In genomic region chr9:3367185-3367584, GRCh38 we compare ENCODE assay signal across 12 cellular contexts.
"Had no signal": no experiment of that assay in that cellular context is flagged by ENCODE, and none has a peak within 500 bp of the region (broad histone marks: within the 10 kb centered on the region; RNA-seq: fewer than 3 reads in every experiment).

No MANE protein-coding gene starts in this region.

- DNase-seq: activated CD4-positive, alpha-beta memory T cell treated with anti-CD3 and anti-CD28 coated beads for 36 hours; activated CD4-positive, alpha-beta T cell treated with anti-CD3 and anti-CD28 coated beads for 1 hour; activated gamma-delta T cell treated with Interleukin-2 at 50 U/mL for 16 hours; activated naive CD8-positive, alpha-beta T cell treated with anti-CD3 and anti-CD28 coated beads for 36 hours; activated T-cell treated with anti-CD3 and anti-CD28 coated beads, Interleukin-2, amount 50 U/mL, for 4 hours; anterior cingulate cortex; esophagus squamous epithelium; naive thymus-derived CD4-positive, alpha-beta T cell; stimulated activated CD4-positive, alpha-beta T cell treated with anti-CD3 and anti-CD28 coated beads, Interleukin-4, amount 100 ng/mL, for 24 hours; upper lobe of left lung had no signal

- H3K9me3 Mint-ChIP-seq: activated naive CD8-positive, alpha-beta T cell treated with anti-CD3 and anti-CD28 coated beads for 36 hours; activated T-cell treated with anti-CD3 and anti-CD28 coated beads, Interleukin-2, amount 50 U/mL, for 4 hours; naive thymus-derived CD4-positive, alpha-beta T cell; stimulated activated naive CD8-positive, alpha-beta T cell treated with anti-CD3 and anti-CD28 coated beads, Interleukin-15, Interleukin-2, amounts not matched to agents 100 ng/mL and 50 ng/mL, for 24 hours; T-helper 2 cell treated with Interferon-gamma antibody and Interleukin-4, amounts not matched to agents 5 μg/mL and 100 μg/mL, for 36 hours had no signal

- ATAC-seq: activated T-cell treated with anti-CD3 and anti-CD28 coated beads, Interleukin-2, amount 50 U/mL, for 4 hours; naive thymus-derived CD4-positive, alpha-beta T cell had no signal

- H3K27ac Mint-ChIP-seq: activated CD4-positive, alpha-beta memory T cell treated with anti-CD3 and anti-CD28 coated beads for 36 hours; activated naive CD8-positive, alpha-beta T cell treated with anti-CD3 and anti-CD28 coated beads for 36 hours; T-helper 2 cell treated with Interferon-gamma antibody and Interleukin-4, amounts not matched to agents 5 μg/mL and 100 μg/mL, for 36 hours had no signal

- H3K27me3 Mint-ChIP-seq: activated CD4-positive, alpha-beta memory T cell treated with anti-CD3 and anti-CD28 coated beads for 36 hours; activated naive CD8-positive, alpha-beta T cell treated with anti-CD3 and anti-CD28 coated beads for 36 hours; naive thymus-derived CD4-positive, alpha-beta T cell; stimulated activated naive CD8-positive, alpha-beta T cell treated with anti-CD3 and anti-CD28 coated beads, Interleukin-15, Interleukin-2, amounts not matched to agents 100 ng/mL and 50 ng/mL, for 24 hours had no signal

- H3K4me3 Mint-ChIP-seq: activated CD4-positive, alpha-beta memory T cell treated with anti-CD3 and anti-CD28 coated beads for 36 hours; activated naive CD8-positive, alpha-beta T cell treated with anti-CD3 and anti-CD28 coated beads for 36 hours; activated T-cell treated with anti-CD3 and anti-CD28 coated beads, Interleukin-2, amount 50 U/mL, for 4 hours; naive thymus-derived CD4-positive, alpha-beta T cell; stimulated activated naive CD8-positive, alpha-beta T cell treated with anti-CD3 and anti-CD28 coated beads, Interleukin-15, Interleukin-2, amounts not matched to agents 100 ng/mL and 50 ng/mL, for 24 hours; T-helper 2 cell treated with Interferon-gamma antibody and Interleukin-4, amounts not matched to agents 5 μg/mL and 100 μg/mL, for 36 hours had no signal
